Comparison of ENCODE assay signal across 1 cellular context in genomic region chr17:81189016-81189415, GRCh38.
TF ChIP-seq lines count a peak whose summit lies in the region.

No MANE protein-coding gene starts in this region.

TF ChIP-seq in HepG2, 621 proteins besides CTCF, POLR2A, EP300 and RAD21:
- no peak for TF ChIP-seq ZNF260 (CRISPR knock-in tag; IDR thresholded peaks at IDR 0.05; ENCODE audit: borderline replicate concordance, low read depth)
- TF ChIP-seq NONO (IDR thresholded peaks at IDR 0.05), result no peak
- TF ChIP-seq NONO (CRISPR knock-in tag; conservative IDR thresholded peaks at IDR 0.05), result 0 out of 2 replicates have a peak, but pooled peaks have one; percentile 11
TF ChIP-seq in HepG2: peak in this region for 1.
